In the genomic region with DNA sequence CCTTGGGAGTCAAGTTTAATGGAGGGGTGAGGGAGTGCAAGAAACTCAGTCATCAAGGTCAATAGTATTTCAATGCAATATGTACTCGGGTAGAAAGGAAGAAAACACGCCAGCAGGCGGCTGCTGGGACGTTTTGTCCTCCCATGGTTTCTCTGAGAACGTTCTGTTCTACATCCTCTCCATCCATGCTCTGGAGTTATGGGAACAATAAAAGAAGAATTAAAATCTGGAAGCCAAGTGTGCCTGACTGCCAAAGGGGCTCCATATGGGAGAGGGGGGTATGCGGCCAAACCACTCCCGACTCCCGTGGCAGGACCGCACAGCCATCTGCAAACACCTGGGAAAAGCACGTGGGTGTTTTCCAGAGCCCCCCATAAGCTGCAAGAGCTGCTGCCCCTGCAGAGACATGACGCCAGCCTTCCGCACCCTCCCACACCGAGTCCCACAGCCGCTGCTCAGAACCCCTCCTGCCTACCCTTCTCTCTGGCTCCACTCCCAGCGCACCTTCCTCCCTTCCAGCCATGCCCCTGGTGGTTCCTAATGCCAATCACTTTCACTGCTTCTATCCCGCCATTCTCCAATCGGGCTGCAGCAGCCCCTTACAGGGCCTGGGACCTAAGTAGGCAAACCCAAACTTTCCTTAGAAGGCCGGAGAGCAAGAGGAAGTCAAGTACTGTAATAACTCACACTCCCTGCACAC, we compare ENCODE assay signal across 26 cellular contexts.
DNase-seq lines count a peak whose midpoint lies in the region; ATAC-seq and TF ChIP-seq lines count a peak whose summit lies in the region.
"Had no signal": no experiment of that assay in that cellular context is flagged by ENCODE, and none has a peak within 500 bp of the region (broad histone marks: within the 10 kb centered on the region; RNA-seq: fewer than 3 reads in every experiment).

No MANE protein-coding gene starts in this region.

- H3K4me1 ChIP-seq in mammary epithelial cell (ENCODE audit: insufficient read depth, low read length) (peaks cover 10% of the 10 kb centered on the region), neural progenitor cell (no peaks in the 10 kb centered on the region), vagina (peaks cover 25% of the 10 kb centered on the region)
- H3K4me1 ChIP-seq: HAP-1 had no signal

- CTCF ChIA-PET in MCF 10A (lab: Yijun Ruan, JAX): interaction anchor here (0.6 to 0.7 kb wide), 2 partner anchors 13 to 120 kb away, joined by 3 read pairs; no protein-coding TSS in a partner anchor
- CTCF ChIA-PET in mammary epithelial cell (lab: Charles Lee; ENCODE audit: low non-redundant PET): no interaction called here

- no peaks in the 10 kb centered on the region for H4K20me1 ChIP-seq in mammary epithelial cell (ENCODE audit: insufficient read depth, low read length)
- H4K20me1 ChIP-seq in neural progenitor cell (ENCODE audit: low read depth): no peaks in the 10 kb centered on the region

- 93% methylated on average over 10 of the region's 18 CpGs for WGBS in mammary epithelial cell (ENCODE audit: low coverage, missing lambda C conversion rate)

- peaks cover 24% of the 10 kb centered on the region for H3K4me1 Mint-ChIP-seq in MCF 10A (ENCODE audit: insufficient read depth, unreplicated experiment)
- H3K4me1 Mint-ChIP-seq in dendritic cell treated with granulocyte-macrophage colony-stimulating factor and Interleukin-4, amounts not matched to agents 40 ng/mL and 50 ng/mL, for 4 days (ENCODE audit: low read depth): peaks cover 49% of the 10 kb centered on the region
- H3K4me1 Mint-ChIP-seq in neural progenitor cell: peaks cover 13% of the 10 kb centered on the region

- no peak overlapping the region for H3K4me3 Mint-ChIP-seq in MCF 10A (ENCODE audit: unreplicated experiment)
- H3K4me3 Mint-ChIP-seq in dendritic cell treated with granulocyte-macrophage colony-stimulating factor and Interleukin-4, amounts not matched to agents 40 ng/mL and 50 ng/mL, for 4 days: no peak overlapping the region
- H3K4me3 Mint-ChIP-seq in neural progenitor cell: no peak overlapping the region
- H3K4me3 Mint-ChIP-seq: B cell; CD8-positive, alpha-beta T cell; memory B cell; neural crest cell; stimulated activated naive CD8-positive, alpha-beta T cell treated with anti-CD3 and anti-CD28 coated beads, Interleukin-15, Interleukin-2, amounts not matched to agents 100 ng/mL and 50 ng/mL, for 24 hours had no signal

- H3K27ac Mint-ChIP-seq in MCF 10A (ENCODE audit: low read depth, unreplicated experiment) (peak overlapping the region; percentile 31), neural progenitor cell (peak overlapping the region; percentile 72)
- peak overlapping the region; percentile 33 for H3K27ac Mint-ChIP-seq in dendritic cell treated with granulocyte-macrophage colony-stimulating factor and Interleukin-4, amounts not matched to agents 40 ng/mL and 50 ng/mL, for 4 days
- H3K27ac Mint-ChIP-seq: B cell; CD8-positive, alpha-beta T cell; memory B cell; stimulated activated naive CD8-positive, alpha-beta T cell treated with anti-CD3 and anti-CD28 coated beads, Interleukin-15, Interleukin-2, amounts not matched to agents 100 ng/mL and 50 ng/mL, for 24 hours had no signal

- H2AFZ ChIP-seq in mammary epithelial cell (ENCODE audit: low read depth, low read length) (no peak overlapping the region), neural progenitor cell (replicated peaks) (no peak overlapping the region)

- no TSS peak for BruUV-seq in MCF 10A (replicated peaks; lab: Mats Ljungman, UMichigan)
- BruUV-seq in mammary epithelial cell (replicated peaks; lab: Mats Ljungman, UMichigan): no TSS peak

- TF ChIP-seq CTCF in MCF 10A (IDR thresholded peaks at IDR 0.05; ENCODE audit: unreplicated experiment) (no peak), mammary epithelial cell (conservative IDR thresholded peaks at IDR 0.05 in 1 of 2, IDR thresholded peaks at IDR 0.05 in 1 of 2; ENCODE audit: extremely low read depth in 1 of 2, insufficient read depth in 1 of 2, low read depth in 1 of 2, low read length in 2 of 2) (no peak), neural progenitor cell (IDR thresholded peaks at IDR 0.05) (no peak), vagina (IDR thresholded peaks at IDR 0.05) (peak in 1 of 3 experiments; percentile 18), WERI-Rb-1 (IDR thresholded peaks at IDR 0.05; ENCODE audit: low read depth, low read length) (no peak)

- intact Hi-C loops in MCF 10A (cut with micrococcal nuclease) (no loop called here), mammary epithelial cell (cut with micrococcal nuclease) (no loop called here), vagina (cut with DNase I) (no loop called here)
- intact Hi-C loops in dendritic cell treated with granulocyte-macrophage colony-stimulating factor and Interleukin-4, amounts not matched to agents 40 ng/mL and 50 ng/mL, for 4 days (cut with micrococcal nuclease): no loop called here

- POLR2A ChIA-PET in MCF 10A (lab: Yijun Ruan, JAX): interaction anchor here (0.8 kb wide), 1 partner anchor 57 kb away, joined by 4 read pairs; no protein-coding TSS in a partner anchor

- H3K9ac ChIP-seq in mammary epithelial cell (ENCODE audit: insufficient read depth, low read length): no peak overlapping the region
- H3K9ac ChIP-seq in neural progenitor cell: no peak overlapping the region
- H3K9ac ChIP-seq: KMS-11 had no signal

- H3K36me3 ChIP-seq in mammary epithelial cell (ENCODE audit: insufficient read depth, low read length): no peaks in the 10 kb centered on the region
- H3K36me3 ChIP-seq in neural progenitor cell: no peaks in the 10 kb centered on the region
- no peaks in the 10 kb centered on the region for H3K36me3 ChIP-seq in vagina
- H3K36me3 ChIP-seq in WERI-Rb-1: no peaks in the 10 kb centered on the region
- H3K36me3 ChIP-seq: brain microvascular endothelial cell, gastrocnemius medialis, HAP-1 had no signal

- H3K36me3 Mint-ChIP-seq in MCF 10A (ENCODE audit: insufficient read depth, unreplicated experiment) (peaks cover 2% of the 10 kb centered on the region), neural progenitor cell (no peaks in the 10 kb centered on the region)
- H3K36me3 Mint-ChIP-seq in dendritic cell treated with granulocyte-macrophage colony-stimulating factor and Interleukin-4, amounts not matched to agents 40 ng/mL and 50 ng/mL, for 4 days (ENCODE audit: low read depth): no peaks in the 10 kb centered on the region
- H3K36me3 Mint-ChIP-seq: CD8-positive, alpha-beta T cell; memory B cell had no signal

- no peak for TF ChIP-seq POLR2A in vagina (IDR thresholded peaks at IDR 0.05)

- no peak overlapping the region for H3K27ac ChIP-seq in mammary epithelial cell (ENCODE audit: insufficient read depth, low read depth, low read length)
- no peak overlapping the region for H3K27ac ChIP-seq in neural progenitor cell
- H3K27ac ChIP-seq in vagina: peak overlapping the region; percentile 65
- no peak overlapping the region for H3K27ac ChIP-seq in WERI-Rb-1
- H3K27ac ChIP-seq: brain microvascular endothelial cell, gastrocnemius medialis, KMS-11 had no signal

- dilution Hi-C loops in mammary epithelial cell (cut with HindIII; ENCODE audit: low sequenced_read_pairs): no loop called here

- H3F3A ChIP-seq in neural progenitor cell (ENCODE audit: low read depth): no peaks in the 10 kb centered on the region

- in situ Hi-C loops in mammary epithelial cell (cut with MboI; ENCODE audit: low sequenced_read_pairs in 2 of 2): no loop called here

- no peak for DNase-seq in MCF 10A (ENCODE audit: unreplicated experiment)
- no peak for DNase-seq in mammary epithelial cell
- no peak for DNase-seq in neural progenitor cell (ENCODE audit: low spot score)
- peak in 1 of 2 donors; percentile 72 for DNase-seq in vagina (ENCODE audit: extremely low spot score in 2 of 2)
- no peak for DNase-seq in WERI-Rb-1
- DNase-seq in cerebellum (ENCODE audit: low spot score): no peak
- DNase-seq: activated naive CD4-positive, alpha-beta T cell treated with Interleukin-2 at 50 U/mL for 16 hours; amniotic stem cell; brain microvascular endothelial cell; CD8-positive, alpha-beta T cell; cerebellar nuclear complex; kidney glomerular epithelial cell; NCI-H146; NCI-H345; SHP77 treated with DMSO at 0.1 percent for 48 hours; stimulated activated CD8-positive, alpha-beta memory T cell treated with anti-CD3 and anti-CD28 coated beads, Interleukin-4, amount 100 ng/mL, for 48 hours; T-helper 2 cell had no signal

- H3K79me2 ChIP-seq in mammary epithelial cell (ENCODE audit: insufficient read depth, low read length) (no peaks in the 10 kb centered on the region), neural progenitor cell (ENCODE audit: low read depth) (no peaks in the 10 kb centered on the region)

- H3K4me3 ChIP-seq in mammary epithelial cell (replicated peaks in 1 of 3; ENCODE audit: insufficient read depth in 1 of 3, low read depth in 2 of 3, low read length in 3 of 3): no peak overlapping the region
- no peak overlapping the region for H3K4me3 ChIP-seq in neural progenitor cell
- no peak overlapping the region for H3K4me3 ChIP-seq in vagina
- H3K4me3 ChIP-seq in WERI-Rb-1 (ENCODE audit: low read depth, low read length): no peak overlapping the region
- H3K4me3 ChIP-seq: gastrocnemius medialis, HAP-1 had no signal

- H3K27me3 Mint-ChIP-seq in MCF 10A (ENCODE audit: insufficient read depth, unreplicated experiment) (no peaks in the 10 kb centered on the region), neural progenitor cell (ENCODE audit: insufficient read depth, low read depth) (peaks cover 6% of the 10 kb centered on the region)
- H3K27me3 Mint-ChIP-seq in dendritic cell treated with granulocyte-macrophage colony-stimulating factor and Interleukin-4, amounts not matched to agents 40 ng/mL and 50 ng/mL, for 4 days: peaks cover 31% of the 10 kb centered on the region

- H3K4me2 ChIP-seq in mammary epithelial cell (ENCODE audit: insufficient read depth, low read depth, low read length) (no peak overlapping the region), neural progenitor cell (no peak overlapping the region)
- H3K4me2 ChIP-seq: KMS-11 had no signal

- H3K9me3 ChIP-seq in mammary epithelial cell (replicated peaks; ENCODE audit: insufficient read depth, low read length): no peaks in the 10 kb centered on the region
- no peaks in the 10 kb centered on the region for H3K9me3 ChIP-seq in neural progenitor cell (ENCODE audit: low read depth)
- H3K9me3 ChIP-seq in vagina: no peaks in the 10 kb centered on the region
- H3K9me3 ChIP-seq in WERI-Rb-1 (ENCODE audit: severe bottlenecking): no peaks in the 10 kb centered on the region
- H3K9me3 ChIP-seq: gastrocnemius medialis, HAP-1 had no signal

- no peak for ATAC-seq in GM18511 (IDR thresholded peaks at IDR 0.05; ENCODE audit: unreplicated experiment)
- ATAC-seq: CD8-positive, alpha-beta T cell; gastrocnemius medialis had no signal

- H3K27me3 ChIP-seq in mammary epithelial cell (ENCODE audit: insufficient read depth, low read length) (no peaks in the 10 kb centered on the region), neural progenitor cell (no peaks in the 10 kb centered on the region), vagina (no peaks in the 10 kb centered on the region), WERI-Rb-1 (ENCODE audit: insufficient read depth, low read depth, severe bottlenecking) (no peaks in the 10 kb centered on the region)
- H3K27me3 ChIP-seq: brain microvascular endothelial cell, gastrocnemius medialis had no signal

- no peaks in the 10 kb centered on the region for H3K9me3 Mint-ChIP-seq in MCF 10A (ENCODE audit: unreplicated experiment)
- no peaks in the 10 kb centered on the region for H3K9me3 Mint-ChIP-seq in dendritic cell treated with granulocyte-macrophage colony-stimulating factor and Interleukin-4, amounts not matched to agents 40 ng/mL and 50 ng/mL, for 4 days
- no peaks in the 10 kb centered on the region for H3K9me3 Mint-ChIP-seq in neural progenitor cell
- H3K9me3 Mint-ChIP-seq: CD8-positive, alpha-beta T cell; memory B cell; neural crest cell; stimulated activated naive CD8-positive, alpha-beta T cell treated with anti-CD3 and anti-CD28 coated beads, Interleukin-15, Interleukin-2, amounts not matched to agents 100 ng/mL and 50 ng/mL, for 24 hours had no signal
